Comparison of ENCODE assay signal across 12 cellular contexts in genomic region chr12:12979731-12980259, GRCh38. TPM values are rescaled to one million over a fixed set of nuclear protein-coding genes. Genes with fewer than 3 reads are reported as not detected.
A peak's percentile ranks its signal among the peaks of the same experiment; 100 is the strongest.
DNase-seq lines count a peak whose midpoint lies in the region; TF ChIP-seq lines count a peak whose summit lies in the region.
"Had no signal": no experiment of that assay in that cellular context is flagged by ENCODE, and none has a peak within 500 bp of the region (broad histone marks: within the 10 kb centered on the region; RNA-seq: fewer than 3 reads in every experiment).

No MANE protein-coding gene starts in this region.

- peaks cover 40% of the 10 kb centered on the region for H3K36me3 Mint-ChIP-seq in type B pancreatic cell

- H3K4me3 ChIP-seq in AG04450 (ENCODE audit: low read depth, low read length): no peak overlapping the region
- H3K4me3 ChIP-seq in effector memory CD4-positive, alpha-beta T cell (ENCODE audit: insufficient read depth, low read depth, low read length, poor library complexity, severe bottlenecking): no peak overlapping the region

- peak; percentile 84 for DNase-seq in AG04450 (ENCODE audit: low read depth, low spot score)
- DNase-seq in RPMI7951 (ENCODE audit: low read depth): peak; percentile 48
- peak; percentile 89 for DNase-seq in fibroblast of gingiva (ENCODE audit: low read depth)
- DNase-seq in myocyte (ENCODE audit: low read depth): peak; percentile 67
- DNase-seq in type B pancreatic cell (ENCODE audit: extremely low spot score, unreplicated experiment): no peak
- no peak for DNase-seq in NCI-H774 (lab: John Stamatoyannopoulos, UW)
- no peak for DNase-seq in retina
- DNase-seq in effector memory CD4-positive, alpha-beta T cell: no peak
- DNase-seq: activated B cell treated with CpG ODN at 0.5 μM for 24 hours; NCI-H187; stimulated activated CD8-positive, alpha-beta memory T cell treated with anti-CD3 and anti-CD28 coated beads, Interleukin-4, amount 100 ng/mL, for 48 hours had no signal

- no peaks in the 10 kb centered on the region for H3K27me3 ChIP-seq in AG04450 (ENCODE audit: control insufficient read depth, insufficient read depth, low read length)
- H3K27me3 ChIP-seq in effector memory CD4-positive, alpha-beta T cell (replicated peaks; ENCODE audit: control insufficient read depth, insufficient read depth, low read length, poor library complexity, severe bottlenecking): no peaks in the 10 kb centered on the region

- no peaks in the 10 kb centered on the region for H3K9me3 ChIP-seq in AG04450 (ENCODE audit: control insufficient read depth, insufficient read depth, low read length)
- no peaks in the 10 kb centered on the region for H3K9me3 ChIP-seq in effector memory CD4-positive, alpha-beta T cell (ENCODE audit: control insufficient read depth, low read length)

- POLR2A ChIA-PET in AG04450 (lab: Yijun Ruan, JAX): interaction anchor here (0.5 to 1.3 kb wide), 6 partner anchors 11 to 245 kb away, joined by 3 to 7 read pairs (median 3); no protein-coding TSS in a partner anchor

- H3K9me3 Mint-ChIP-seq in type B pancreatic cell: no peaks in the 10 kb centered on the region
- H3K9me3 Mint-ChIP-seq: activated B cell treated with CpG ODN at 0.5 μM for 24 hours had no signal

- CTCF ChIA-PET in AG04450 (lab: Charles Lee): interaction anchor here (0.6 to 11.5 kb wide), 8 partner anchors 10 to 243 kb away, joined by 3 to 123 read pairs (median 4); no protein-coding TSS in a partner anchor

- peak overlapping the region; percentile 98 for H3K27ac ChIP-seq in AG04450 (ENCODE audit: low read depth, low read length)
- H3K27ac ChIP-seq in effector memory CD4-positive, alpha-beta T cell (ENCODE audit: insufficient read depth, low read length, poor library complexity, severe bottlenecking): no peak overlapping the region
- H3K27ac ChIP-seq: C4-2B had no signal

- no peaks in the 10 kb centered on the region for H3K4me1 Mint-ChIP-seq in type B pancreatic cell (ENCODE audit: unreplicated experiment)
- H3K4me1 Mint-ChIP-seq: activated B cell treated with CpG ODN at 0.5 μM for 24 hours had no signal

- no peaks in the 10 kb centered on the region for H3K36me3 ChIP-seq in effector memory CD4-positive, alpha-beta T cell (ENCODE audit: control insufficient read depth, insufficient read depth, low read length)

- no peak overlapping the region for H3K4me3 Mint-ChIP-seq in type B pancreatic cell
- H3K4me3 Mint-ChIP-seq: activated B cell treated with CpG ODN at 0.5 μM for 24 hours had no signal

- no peaks in the 10 kb centered on the region for H3K27me3 Mint-ChIP-seq in type B pancreatic cell
- H3K27me3 Mint-ChIP-seq: activated B cell treated with CpG ODN at 0.5 μM for 24 hours had no signal

- TF ChIP-seq CTCF in AG04450 (IDR thresholded peaks at IDR 0.05; ENCODE audit: low read depth, low read length): 0 out of 2 replicates have a peak, but pooled peaks have one; percentile 10
- TF ChIP-seq CTCF in type B pancreatic cell (conservative IDR thresholded peaks at IDR 0.05): no peak

- H3K27ac Mint-ChIP-seq in type B pancreatic cell: no peak overlapping the region
- H3K27ac Mint-ChIP-seq: activated B cell treated with CpG ODN at 0.5 μM for 24 hours had no signal

- H3K4me1 ChIP-seq in effector memory CD4-positive, alpha-beta T cell (ENCODE audit: control insufficient read depth, insufficient read depth, low read length, poor library complexity, severe bottlenecking): no peaks in the 10 kb centered on the region

RNA-seq across cellular contexts. Expression of gene HEBP1, which starts 20.3 kb away (rescaled TPM):
- 57.7 and 76.3 TPM in 2 replicates for polyA plus RNA-seq in AG04450 (2011; rRNA removed)
- polyA minus RNA-seq in AG04450 (2011; rRNA and poly(A)+ RNA removed): 51.4 and 68.3 TPM in 2 replicates
- 4.1 and 8.9 TPM in 2 replicates for total RNA-seq in RPMI7951 (2014; rRNA removed; shearing (Covaris generic))
- 3.5 and 5.9 TPM in 2 replicates for total RNA-seq in myocyte
- 63.5 TPM for polyA plus RNA-seq in myocyte (2012)
- total RNA-seq in type B pancreatic cell (ENCODE audit: low replicate concordance): 66.4 and 146 TPM in 2 replicates

RNA-seq across cellular contexts. Expression of gene GPRC5D, which starts 27.8 kb away (rescaled TPM):
- polyA plus RNA-seq in AG04450 (2011; rRNA removed): not detected in 2 replicates
- not detected in 2 replicates for polyA minus RNA-seq in AG04450 (2011; rRNA and poly(A)+ RNA removed)
- not detected in 2 replicates for total RNA-seq in RPMI7951 (2014; rRNA removed; shearing (Covaris generic))
- total RNA-seq in myocyte: not detected in 2 replicates
- 0.13 TPM for polyA plus RNA-seq in myocyte (2012)
- 5.5 TPM in 1 of 2 replicates, not detected in the other for total RNA-seq in type B pancreatic cell (ENCODE audit: low replicate concordance)

Comparison
In these comparisons a context has a peak if more than half of its experiments do, and no peak if none do; other contexts are left out.
1. DNase-seq: peak in AG04450 (single experiment), RPMI7951 (single experiment), fibroblast of gingiva (single experiment) and myocyte (single experiment); none in type B pancreatic cell (single experiment), NCI-H774 (single experiment), retina (single experiment) and effector memory CD4-positive, alpha-beta T cell (0 of 3).